18 cellular contexts compared by ENCODE assay signal in the genomic region with DNA sequence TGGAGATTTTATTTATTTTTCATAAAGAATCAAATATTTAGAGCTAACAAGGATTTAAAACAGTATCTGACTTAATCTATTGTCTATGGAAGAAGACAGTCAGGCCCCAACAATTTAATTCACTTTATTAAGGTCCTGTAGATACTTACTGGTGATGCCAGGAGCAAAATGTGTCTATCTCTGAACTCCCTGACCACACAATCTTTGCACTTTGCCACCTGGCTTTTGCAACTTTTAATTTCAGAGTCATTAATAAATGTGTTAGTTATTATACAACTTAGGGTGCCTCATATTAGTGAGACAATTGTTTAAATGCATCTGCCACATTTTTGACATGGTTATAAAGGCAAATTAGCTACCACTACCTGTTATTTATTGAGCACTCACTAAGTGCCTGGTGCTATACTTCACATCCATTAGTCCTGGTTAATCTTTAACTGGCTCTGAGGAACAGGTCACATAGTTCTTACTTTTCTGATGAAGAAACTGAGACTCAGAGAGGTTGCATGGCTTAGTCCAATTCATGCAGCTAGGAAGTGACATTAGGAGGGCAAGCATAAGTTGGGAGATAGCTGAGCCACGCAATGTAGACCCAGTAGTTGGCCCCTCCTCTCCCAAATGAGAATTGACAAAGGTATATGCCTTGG.
"Had no signal": no experiment of that assay in that cellular context is flagged by ENCODE, and none has a peak within 500 bp of the region (broad histone marks: within the 10 kb centered on the region; RNA-seq: fewer than 3 reads in every experiment).

No MANE protein-coding gene starts in this region.

- H3K9me3 ChIP-seq: colonic mucosa, gastrocnemius medialis, psoas muscle, stomach, thoracic aorta had no signal

- H3K27ac ChIP-seq: colonic mucosa, gastrocnemius medialis, psoas muscle, stomach, thoracic aorta had no signal

- H3K4me1 ChIP-seq: colonic mucosa, gastrocnemius medialis, psoas muscle, stomach had no signal

- H3K4me3 ChIP-seq: colonic mucosa, gastrocnemius medialis, psoas muscle, stomach, thoracic aorta had no signal

- FAIRE-seq: endothelial cell of umbilical vein, TTC549, urothelium cell line had no signal

- H3K27me3 ChIP-seq: colonic mucosa, gastrocnemius medialis, stomach had no signal

- ATAC-seq: gastrocnemius medialis; naive thymus-derived CD8-positive, alpha-beta T cell; psoas muscle had no signal

- DNase-seq: activated B cell treated with CpG ODN at 0.5 μM for 24 hours; activated CD4-positive, alpha-beta T cell treated with anti-CD3 and anti-CD28 coated beads, Interleukin-2, amount 10 ng/mL, durations not matched to agents 24 days and 14 days; activated naive CD4-positive, alpha-beta T cell treated with anti-CD3 and anti-CD28 coated beads, Interleukin-2, amount 10 ng/mL, durations not matched to agents 7 days and 5 days; colonic mucosa; effector CD4-positive, alpha-beta T cell; gastrocnemius medialis; hippocampal formation; mammary epithelial cell; naive thymus-derived CD8-positive, alpha-beta T cell; nucleus accumbens; psoas muscle; stimulated activated CD4-positive, alpha-beta T cell treated with anti-CD3 and anti-CD28 coated beads, Interleukin-15, amount 100 ng/mL, for 24 hours; stimulated activated CD4-positive, alpha-beta T cell treated with anti-CD3 and anti-CD28 coated beads, Interleukin-4, amount 100 ng/mL, for 24 hours; stomach had no signal

- H3K36me3 ChIP-seq: colonic mucosa, gastrocnemius medialis, stomach, thoracic aorta had no signal
